In genomic region chr9:96014078-96014477, GRCh38 we compare ENCODE assay signal across 15 cellular contexts.
A peak's percentile ranks its signal among the peaks of the same experiment; 100 is the strongest.
DNase-seq lines count a peak whose midpoint lies in the region; ATAC-seq, FAIRE-seq and TF ChIP-seq lines count a peak whose summit lies in the region.
"Had no signal": no experiment of that assay in that cellular context is flagged by ENCODE, and none has a peak within 500 bp of the region (broad histone marks: within the 10 kb centered on the region; RNA-seq: fewer than 3 reads in every experiment).

No MANE protein-coding gene starts in this region.

- no TSS peak for BruUV-seq in PC-3 (replicated peaks; lab: Mats Ljungman, UMichigan)

- H3K9me2 ChIP-seq in PC-3 (replicated peaks; ENCODE audit: low read length) = no peaks in the 10 kb centered on the region

- H3K27me3 ChIP-seq in CD4-positive, alpha-beta memory T cell (ENCODE audit: insufficient read depth, low read length) = no peaks in the 10 kb centered on the region
- H3K27me3 ChIP-seq in PC-3 (ENCODE audit: low read length) = no peaks in the 10 kb centered on the region

- CTCF ChIA-PET in CD4-positive, alpha-beta memory T cell (lab: Charles Lee; ENCODE audit: partially characterized antibody) = interaction anchor here (0.7 to 1.2 kb wide), 2 partner anchors 12 to 87 kb away, joined by 3 read pairs; no protein-coding TSS in a partner anchor
- CTCF ChIA-PET in activated CD4-positive, alpha-beta T cell treated with anti-CD3 and anti-CD28 coated beads for 36 hours (lab: Charles Lee) = no interaction called here
- CTCF ChIA-PET in PC-3 (lab: Charles Lee) = no interaction called here

- H2AFZ ChIP-seq in PC-3 (ENCODE audit: low read length) = no peak overlapping the region

- no peaks in the 10 kb centered on the region for H4K20me1 ChIP-seq in PC-3 (ENCODE audit: low read length)

- peak overlapping the region; percentile 58 for H3K27ac ChIP-seq in CD4-positive, alpha-beta memory T cell (ENCODE audit: low read depth, low read length)
- no peak overlapping the region for H3K27ac ChIP-seq in PC-3 (ENCODE audit: low read length)

- H3K4me1 ChIP-seq in CD4-positive, alpha-beta memory T cell (ENCODE audit: insufficient read depth, low read length) = peaks cover 82% of the 10 kb centered on the region
- no peaks in the 10 kb centered on the region for H3K4me1 ChIP-seq in PC-3 (ENCODE audit: insufficient read depth, low read length)

- H3F3A ChIP-seq in PC-3 (ENCODE audit: low read length, unreplicated experiment) = no peaks in the 10 kb centered on the region

- peak overlapping the region; percentile 4 to 86 (median 70) for H3K4me3 Mint-ChIP-seq in CD4-positive, alpha-beta memory T cell
- H3K4me3 Mint-ChIP-seq in activated CD4-positive, alpha-beta T cell treated with anti-CD3 and anti-CD28 coated beads for 36 hours = peak overlapping the region; percentile 47
- H3K4me3 Mint-ChIP-seq in natural killer cell treated with Interleukin-12 subunit alpha and Interleukin-12 subunit beta and Interleukin-15 and Interleukin-18, amount 100 ng/mL, for 72 hours = peak overlapping the region; percentile 72
- H3K4me3 Mint-ChIP-seq: nephron progenitor cell had no signal

- H3K27ac Mint-ChIP-seq in CD4-positive, alpha-beta memory T cell = peak overlapping the region; percentile 79 to 94 (median 88)
- peak overlapping the region; percentile 91 for H3K27ac Mint-ChIP-seq in activated CD4-positive, alpha-beta T cell treated with anti-CD3 and anti-CD28 coated beads for 36 hours
- peak overlapping the region; percentile 90 to 100 for H3K27ac Mint-ChIP-seq in natural killer cell treated with Interleukin-12 subunit alpha and Interleukin-12 subunit beta and Interleukin-15 and Interleukin-18, amount 100 ng/mL, for 72 hours
- H3K27ac Mint-ChIP-seq: nephron progenitor cell had no signal

- no peak for TF ChIP-seq CTCF in PC-3 (conservative IDR thresholded peaks at IDR 0.05; ENCODE audit: low read depth, low read length)

- H3K27me3 Mint-ChIP-seq in CD4-positive, alpha-beta memory T cell = no peaks in the 10 kb centered on the region
- H3K27me3 Mint-ChIP-seq in activated CD4-positive, alpha-beta T cell treated with anti-CD3 and anti-CD28 coated beads for 36 hours = no peaks in the 10 kb centered on the region
- H3K27me3 Mint-ChIP-seq in natural killer cell treated with Interleukin-12 subunit alpha and Interleukin-12 subunit beta and Interleukin-15 and Interleukin-18, amount 100 ng/mL, for 72 hours = no peaks in the 10 kb centered on the region

- H3K36me3 Mint-ChIP-seq in CD4-positive, alpha-beta memory T cell = peaks cover 14 to 22% of the 10 kb centered on the region in 2 donors
- H3K36me3 Mint-ChIP-seq in activated CD4-positive, alpha-beta T cell treated with anti-CD3 and anti-CD28 coated beads for 36 hours (ENCODE audit: low read depth) = peaks cover 18% of the 10 kb centered on the region
- no peaks in the 10 kb centered on the region for H3K36me3 Mint-ChIP-seq in natural killer cell treated with Interleukin-12 subunit alpha and Interleukin-12 subunit beta and Interleukin-15 and Interleukin-18, amount 100 ng/mL, for 72 hours

- POLR2A ChIA-PET in CD4-positive, alpha-beta memory T cell (lab: Charles Lee; ENCODE audit: partially characterized antibody) = no interaction called here
- POLR2A ChIA-PET in activated CD4-positive, alpha-beta T cell treated with anti-CD3 and anti-CD28 coated beads for 36 hours (lab: Charles Lee) = no interaction called here
- POLR2A ChIA-PET in PC-3 (lab: Charles Lee; ENCODE audit: unreplicated experiment) = no interaction called here

- FAIRE-seq in GM19239 (lab: Jason Lieb, UNC) = no peak
- FAIRE-seq: RCC 7860 had no signal

- no peaks in the 10 kb centered on the region for H3K36me3 ChIP-seq in CD4-positive, alpha-beta memory T cell (ENCODE audit: insufficient read depth, low read length)
- H3K36me3 ChIP-seq in PC-3 (ENCODE audit: low read depth, low read length) = no peaks in the 10 kb centered on the region

- H3K4me3 ChIP-seq in CD4-positive, alpha-beta memory T cell (ENCODE audit: low read length in 2 of 2) = peak overlapping the region in 1 of 2 donors; percentile 12
- H3K4me3 ChIP-seq in PC-3 (ENCODE audit: low read length) = no peak overlapping the region

- no peaks in the 10 kb centered on the region for H3K9me3 Mint-ChIP-seq in CD4-positive, alpha-beta memory T cell
- H3K9me3 Mint-ChIP-seq in activated CD4-positive, alpha-beta T cell treated with anti-CD3 and anti-CD28 coated beads for 36 hours (ENCODE audit: low read depth) = no peaks in the 10 kb centered on the region
- no peaks in the 10 kb centered on the region for H3K9me3 Mint-ChIP-seq in natural killer cell treated with Interleukin-12 subunit alpha and Interleukin-12 subunit beta and Interleukin-15 and Interleukin-18, amount 100 ng/mL, for 72 hours
- H3K9me3 Mint-ChIP-seq: nephron progenitor cell had no signal

- no peaks in the 10 kb centered on the region for H3K79me2 ChIP-seq in PC-3 (ENCODE audit: low read length)

- H3K4me2 ChIP-seq in PC-3 (ENCODE audit: low read length) = no peak overlapping the region

- intact Hi-C loops in CD4-positive, alpha-beta memory T cell (cut with micrococcal nuclease) = loop anchor here (2.0 kb wide), 1 partner anchor 139 kb away; the partner anchor contains the start of gene ERCC6L2
- intact Hi-C loops in activated CD4-positive, alpha-beta T cell treated with anti-CD3 and anti-CD28 coated beads for 36 hours (cut with DNase I, micrococcal nuclease) = no loop called here
- intact Hi-C loops in PC-3 (cut with micrococcal nuclease) = no loop called here

- H3K9ac ChIP-seq in PC-3 (ENCODE audit: low read length) = no peak overlapping the region

- DNase-seq in CD4-positive, alpha-beta memory T cell = peak; percentile 46 to 81 (median 63)
- peak; percentile 63 for DNase-seq in activated CD4-positive, alpha-beta T cell treated with anti-CD3 and anti-CD28 coated beads for 36 hours
- DNase-seq in activated naive CD4-positive, alpha-beta T cell treated with Interleukin-2 at 50 U/mL for 16 hours = peak; percentile 44
- DNase-seq in natural killer cell treated with Interleukin-12 subunit alpha and Interleukin-12 subunit beta and Interleukin-15 and Interleukin-18, amount 100 ng/mL, for 72 hours (ENCODE audit: low spot score) = no peak
- DNase-seq in PC-3 (no peak), GM19239 (ENCODE audit: insufficient read length, low spot score) (no peak), islet precursor cell (no peak), foreskin melanocyte (no peak)
- DNase-seq: DMS53, left colon, NCI-H146, NCI-H524 treated with DMSO at 0.1 percent for 48 hours, nephron progenitor cell, T-helper 9 cell had no signal

- H3K9me3 ChIP-seq in CD4-positive, alpha-beta memory T cell (ENCODE audit: control insufficient read depth in 1 of 2, low read length in 2 of 2) = no peaks in the 10 kb centered on the region
- H3K9me3 ChIP-seq in PC-3 (ENCODE audit: low read length) = no peaks in the 10 kb centered on the region

- peaks cover 40 to 75% (median 53%) of the 10 kb centered on the region in 4 donors for H3K4me1 Mint-ChIP-seq in CD4-positive, alpha-beta memory T cell
- peaks cover 54% of the 10 kb centered on the region for H3K4me1 Mint-ChIP-seq in activated CD4-positive, alpha-beta T cell treated with anti-CD3 and anti-CD28 coated beads for 36 hours
- H3K4me1 Mint-ChIP-seq in natural killer cell treated with Interleukin-12 subunit alpha and Interleukin-12 subunit beta and Interleukin-15 and Interleukin-18, amount 100 ng/mL, for 72 hours (ENCODE audit: low read depth in 2 of 2) = peaks cover 52 to 68% of the 10 kb centered on the region in 2 donors

- ATAC-seq in activated CD4-positive, alpha-beta T cell treated with anti-CD3 and anti-CD28 coated beads for 36 hours = peak; percentile 50
- ATAC-seq in natural killer cell treated with Interleukin-12 subunit alpha and Interleukin-12 subunit beta and Interleukin-15 and Interleukin-18, amount 100 ng/mL, for 72 hours = peak in 1 of 2 donors; percentile 13
- ATAC-seq in PC-3 = no peak
- ATAC-seq: left colon had no signal

Comparison
In these comparisons a context has a peak if more than half of its experiments do, and no peak if none do; other contexts are left out.
1. DNase-seq: peak in CD4-positive, alpha-beta memory T cell (5 of 5), activated CD4-positive, alpha-beta T cell treated with anti-CD3 and anti-CD28 coated beads for 36 hours (single experiment) and activated naive CD4-positive, alpha-beta T cell treated with Interleukin-2 at 50 U/mL for 16 hours (single experiment); none in natural killer cell treated with Interleukin-12 subunit alpha and Interleukin-12 subunit beta and Interleukin-15 and Interleukin-18, amount 100 ng/mL, for 72 hours (single experiment), PC-3 (single experiment), GM19239 (single experiment), islet precursor cell (single experiment) and foreskin melanocyte (single experiment).
2. Peak in every context shown above with its lines, with median percentiles within 50 percentile points of each other: H3K27ac Mint-ChIP-seq and H3K4me3 Mint-ChIP-seq.